1 cellular context compared by ENCODE assay signal in genomic region chr5:148687427-148687826, GRCh38.
TF ChIP-seq lines count a peak whose summit lies in the region.

No MANE protein-coding gene starts in this region.

TF ChIP-seq in H1, 55 proteins besides CTCF, POLR2A, EP300 and RAD21 (continued from another document):
- no peak for TF ChIP-seq CHD7 (IDR thresholded peaks at IDR 0.05; ENCODE audit: insufficient replicate concordance, low read length)
